ENCODE assay signal across 1 cellular context in genomic region chr20:50372770-50373088, GRCh38.
TF ChIP-seq lines count a peak whose summit lies in the region.

No MANE protein-coding gene starts in this region.

TF ChIP-seq in HepG2, 621 proteins besides CTCF, POLR2A, EP300 and RAD21 (continued from another document and continues in another):
- TF ChIP-seq HNF1A (IDR thresholded peaks at IDR 0.05; ENCODE audit: low read depth): no peak
- peak; percentile 37; the same call in 1 of the 2 replicates for TF ChIP-seq HNF1A (CRISPR knock-in tag; IDR thresholded peaks at IDR 0.05; ENCODE audit: borderline replicate concordance)
- 0 out of 2 replicates have a peak, but pooled peaks have one; percentile 23 for TF ChIP-seq ZNF609 (CRISPR knock-in tag; IDR thresholded peaks at IDR 0.05; ENCODE audit: borderline replicate concordance)
- no peak for TF ChIP-seq MIER2 (CRISPR knock-in tag; IDR thresholded peaks at IDR 0.05)
- 0 out of 2 replicates have a peak, but pooled peaks have one; percentile 71 for TF ChIP-seq SNAI1 (CRISPR knock-in tag; IDR thresholded peaks at IDR 0.05; ENCODE audit: borderline replicate concordance)
- TF ChIP-seq THAP9 (CRISPR knock-in tag; IDR thresholded peaks at IDR 0.05; ENCODE audit: borderline replicate concordance): peak; percentile 49; the same call in 1 of the 2 replicates
- peak; percentile 62; the same call in 1 of the 2 replicates for TF ChIP-seq DPF2 (CRISPR knock-in tag; IDR thresholded peaks at IDR 0.05; ENCODE audit: borderline replicate concordance, low read depth)
- no peak for TF ChIP-seq SIX1 (CRISPR knock-in tag; IDR thresholded peaks at IDR 0.05; ENCODE audit: borderline replicate concordance)
- TF ChIP-seq BORCS8-MEF2B (CRISPR knock-in tag; IDR thresholded peaks at IDR 0.05): no peak
- TF ChIP-seq KDM1A (CRISPR knock-in tag; IDR thresholded peaks at IDR 0.05): peak; percentile 54; the same call in 1 of the 2 replicates
- no peak for TF ChIP-seq ZNF44 (CRISPR knock-in tag; IDR thresholded peaks at IDR 0.05)
- peak; percentile 36 for TF ChIP-seq KDM2A (CRISPR knock-in tag; IDR thresholded peaks at IDR 0.05; ENCODE audit: borderline replicate concordance, low read depth)
- TF ChIP-seq JUND (CRISPR knock-in tag; IDR thresholded peaks at IDR 0.05): peak; percentile 91
- no peak for TF ChIP-seq ZNF629 (CRISPR knock-in tag; conservative IDR thresholded peaks at IDR 0.05)
- no peak for TF ChIP-seq ZNF564 (CRISPR knock-in tag; IDR thresholded peaks at IDR 0.05)
- TF ChIP-seq ZBTB10 (CRISPR knock-in tag; IDR thresholded peaks at IDR 0.05; ENCODE audit: borderline replicate concordance): no peak
- no peak for TF ChIP-seq HNRNPUL1 (IDR thresholded peaks at IDR 0.05; ENCODE audit: low read depth, low read length)
- TF ChIP-seq THAP8 (CRISPR knock-in tag; IDR thresholded peaks at IDR 0.05; ENCODE audit: borderline replicate concordance): no peak
- no peak for TF ChIP-seq ZNF737 (CRISPR knock-in tag; IDR thresholded peaks at IDR 0.05; ENCODE audit: borderline replicate concordance)
- TF ChIP-seq HBP1 (CRISPR knock-in tag; IDR thresholded peaks at IDR 0.05; ENCODE audit: low read depth): 0 out of 2 replicates have a peak, but pooled peaks have one; percentile 6
- peak; percentile 5; the same call in 1 of the 2 replicates for TF ChIP-seq CHD2 (IDR thresholded peaks at IDR 0.05; ENCODE audit: low read depth, low read length)
- TF ChIP-seq ZNF24 (IDR thresholded peaks at IDR 0.05): no peak
- TF ChIP-seq NCOA2 (CRISPR knock-in tag; IDR thresholded peaks at IDR 0.05): peak; percentile 56
- TF ChIP-seq HIVEP1 (CRISPR knock-in tag; IDR thresholded peaks at IDR 0.05): 0 out of 2 replicates have a peak, but pooled peaks have one; percentile 67
- peak; percentile 54; the same call in 1 of the 2 replicates for TF ChIP-seq MIER3 (CRISPR knock-in tag; IDR thresholded peaks at IDR 0.05; ENCODE audit: borderline replicate concordance)
- TF ChIP-seq ARID4A (CRISPR knock-in tag; IDR thresholded peaks at IDR 0.05; ENCODE audit: borderline replicate concordance): 0 out of 2 replicates have a peak, but pooled peaks have one; percentile 27
- TF ChIP-seq TEAD3 (CRISPR knock-in tag; optimal IDR thresholded peaks at IDR 0.05; ENCODE audit: borderline replicate concordance): peak; percentile 93
- no peak for TF ChIP-seq ZNF597 (CRISPR knock-in tag; IDR thresholded peaks at IDR 0.05)
- peak; percentile 66; the same call in 1 of the 2 replicates for TF ChIP-seq MEIS2 (CRISPR knock-in tag; IDR thresholded peaks at IDR 0.05)
- peak; percentile 68 for TF ChIP-seq SAP130 (CRISPR knock-in tag; IDR thresholded peaks at IDR 0.05; ENCODE audit: low read depth)
- no peak for TF ChIP-seq ZSCAN9 (CRISPR knock-in tag; IDR thresholded peaks at IDR 0.05; ENCODE audit: borderline replicate concordance)
- TF ChIP-seq ZNF83 (CRISPR knock-in tag; IDR thresholded peaks at IDR 0.05; ENCODE audit: borderline replicate concordance): 0 out of 2 replicates have a peak, but pooled peaks have one; percentile 44
- TF ChIP-seq KDM5B (CRISPR knock-in tag; IDR thresholded peaks at IDR 0.05; ENCODE audit: borderline replicate concordance): peak; percentile 57; the same call in 1 of the 2 replicates
- TF ChIP-seq FOXA3 (CRISPR knock-in tag; IDR thresholded peaks at IDR 0.05): peak; percentile 59
- no peak for TF ChIP-seq KLF6 (CRISPR knock-in tag; IDR thresholded peaks at IDR 0.05)
